In genomic region chr14:26960049-26960688, GRCh38 we compare ENCODE assay signal across 1 cellular context.
TF ChIP-seq lines count a peak whose summit lies in the region.

No MANE protein-coding gene starts in this region.

TF ChIP-seq in GM23338, 12 proteins besides CTCF, POLR2A, EP300 and RAD21 (continued from another document):
- TF ChIP-seq ZNF462 (CRISPR knock-in tag; IDR thresholded peaks at IDR 0.05) (no peak), ZNF331 (CRISPR knock-in tag; IDR thresholded peaks at IDR 0.05; ENCODE audit: low read depth) (no peak), POLR2AphosphoS5 (IDR thresholded peaks at IDR 0.05; ENCODE audit: low read depth) (no peak), ETS1 (IDR thresholded peaks at IDR 0.05) (no peak), EZH2 (IDR thresholded peaks at IDR 0.05; ENCODE audit: low read depth, unreplicated experiment) (no peak), JUNB (IDR thresholded peaks at IDR 0.05; ENCODE audit: unreplicated experiment) (no peak), EZH2phosphoT487 (IDR thresholded peaks at IDR 0.05; ENCODE audit: unreplicated experiment) (no peak), CREB1 (CRISPR knock-in tag; IDR thresholded peaks at IDR 0.05; ENCODE audit: low read depth) (no peak), REST (IDR thresholded peaks at IDR 0.05; ENCODE audit: unreplicated experiment) (no peak), STAT1 (IDR thresholded peaks at IDR 0.05; ENCODE audit: unreplicated experiment) (no peak), ZNF114 (CRISPR knock-in tag; IDR thresholded peaks at IDR 0.05) (no peak)
TF ChIP-seq in GM23338: peak in this region for 0.
